9 cellular contexts compared by ENCODE assay signal in the genomic region with DNA sequence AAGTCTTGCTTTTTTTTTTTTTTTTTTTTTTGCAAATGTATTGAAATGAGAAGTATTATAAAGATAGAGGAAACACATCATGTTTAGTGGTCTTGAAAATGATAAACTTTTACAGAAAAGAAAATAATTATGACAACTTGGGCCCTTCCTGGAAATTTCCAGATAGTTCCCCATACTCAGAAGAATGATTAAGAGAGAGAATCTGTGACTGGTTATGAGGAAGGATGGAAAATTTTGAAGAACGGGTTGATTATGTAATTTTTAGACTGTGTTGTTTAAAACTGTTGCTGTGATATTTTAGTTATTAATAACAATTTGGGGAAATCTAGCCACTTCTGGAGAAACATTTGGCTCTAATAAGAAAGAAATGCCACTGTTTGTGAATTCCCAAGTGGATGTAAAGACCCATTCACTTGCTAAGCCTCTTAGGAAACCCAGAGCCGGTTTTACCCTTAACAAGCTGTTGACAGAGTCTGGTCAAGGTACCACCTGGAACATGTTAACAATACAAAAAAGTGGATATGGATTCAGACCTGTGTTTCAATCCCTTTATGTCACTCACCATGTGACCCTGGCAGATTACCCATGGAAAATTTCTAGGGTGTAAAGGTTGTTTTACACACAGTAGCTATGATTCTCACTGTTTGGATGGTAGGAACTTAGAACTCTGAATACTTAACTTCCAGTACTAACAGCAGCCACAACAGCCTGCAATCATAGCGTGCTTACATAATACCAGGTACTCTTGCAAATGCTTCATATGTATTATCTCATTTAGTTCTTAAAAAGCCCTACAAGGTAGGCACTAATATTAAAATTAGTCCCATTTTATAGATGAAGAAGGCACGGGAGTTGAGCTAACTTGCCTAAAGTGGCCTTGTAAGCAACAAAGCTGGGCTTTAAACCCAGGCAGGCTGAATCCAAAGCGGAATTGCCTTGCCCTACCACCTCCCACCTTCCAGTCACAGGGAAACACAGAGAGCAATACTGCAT. TPM values are rescaled to one million over a fixed set of nuclear protein-coding genes. Genes with fewer than 3 reads are reported as not detected.
DNase-seq lines count a peak whose midpoint lies in the region; TF ChIP-seq lines count a peak whose summit lies in the region.
"Had no signal": no experiment of that assay in that cellular context is flagged by ENCODE, and none has a peak within 500 bp of the region (broad histone marks: within the 10 kb centered on the region; RNA-seq: fewer than 3 reads in every experiment).

No MANE protein-coding gene starts in this region.

- H2BK12ac ChIP-seq in H9 (ENCODE audit: insufficient read length, low read depth, low read length): no peak overlapping the region

- no peak overlapping the region for H2BK5ac ChIP-seq in H9 (ENCODE audit: insufficient read length, low read length)

- no peak overlapping the region for H3K9ac ChIP-seq in H9 (ENCODE audit: extremely low read depth, insufficient read length, low read length)

- no peak overlapping the region for H4K5ac ChIP-seq in H9 (ENCODE audit: insufficient read length, low read depth, low read length)

- H4K20me1 ChIP-seq in H9 (ENCODE audit: control insufficient read depth, insufficient read depth, insufficient read length): no peaks in the 10 kb centered on the region

- H3K18ac ChIP-seq in H9 (ENCODE audit: insufficient read length, low read depth, low read length): no peak overlapping the region

- H3K36me3 Mint-ChIP-seq in nephron (ENCODE audit: low read depth) (peaks cover 48% of the 10 kb centered on the region), H9 (ENCODE audit: insufficient read depth in 1 of 3, low read depth in 3 of 3) (peaks cover 2 to 24% (median 11%) of the 10 kb centered on the region in 3 experiments; a peak in 6 of 7 replicates)

- no peak overlapping the region for H3K4me2 ChIP-seq in H9 (ENCODE audit: insufficient read depth, insufficient read length, low read length)

- H3K9me3 ChIP-seq in H9 (ENCODE audit: control insufficient read depth, low read depth, low read length): peaks cover 5% of the 10 kb centered on the region

- no peak overlapping the region for H3T11ph ChIP-seq in H9 (ENCODE audit: low read length)

- no peak overlapping the region for H2AK5ac ChIP-seq in H9 (ENCODE audit: insufficient read length, low read length)

- H4K8ac ChIP-seq in H9 (replicated peaks; ENCODE audit: insufficient read length, low read depth, low read length): no peak overlapping the region

- H3K56ac ChIP-seq in H9 (ENCODE audit: insufficient read length, low read depth, low read length): no peak overlapping the region

- peaks cover 17% of the 10 kb centered on the region for H3K4me1 Mint-ChIP-seq in nephron
- H3K4me1 Mint-ChIP-seq in H9: peaks cover 28 to 30% of the 10 kb centered on the region in 2 experiments

- H2BK15ac ChIP-seq in H9 (ENCODE audit: low read depth, low read length): no peak overlapping the region

- H3K27ac ChIP-seq in cingulate gyrus (ENCODE audit: low read depth, low read length): peak overlapping the region; percentile 55
- H3K27ac ChIP-seq in H9 (ENCODE audit: insufficient read length, low read depth, low read length): no peak overlapping the region

- no peak overlapping the region for H2BK20ac ChIP-seq in H9 (ENCODE audit: low read depth, low read length, poor library complexity, severe bottlenecking)

- H3K27me3 Mint-ChIP-seq in nephron (ENCODE audit: low read depth): no peaks in the 10 kb centered on the region
- H3K27me3 Mint-ChIP-seq in H9 (ENCODE audit: low read depth): peaks cover 17% of the 10 kb centered on the region

- no peaks in the 10 kb centered on the region for H3K23me2 ChIP-seq in H9 (ENCODE audit: insufficient read length, low read depth, low read length, poor library complexity, severe bottlenecking)

- DNase-seq in AG20443 (ENCODE audit: low spot score) (peak; percentile 31), HCEC 1CT (peak; percentile 40), SW480 (ENCODE audit: low spot score) (no peak), H9 (no peak), dedifferentiated amniotic fluid mesenchymal stem cell (ENCODE audit: extremely low spot score) (no peak)
- DNase-seq in central memory CD4-positive, alpha-beta T cell: no peak

- H3K4ac ChIP-seq in H9 (ENCODE audit: low read depth, low read length): no peak overlapping the region

- no peak overlapping the region for H3K14ac ChIP-seq in H9 (ENCODE audit: insufficient read depth, low read length)

- no peaks in the 10 kb centered on the region for H3K79me1 ChIP-seq in H9 (ENCODE audit: insufficient read depth, low read depth, low read length, poor library complexity, severe bottlenecking)

- H3K23ac ChIP-seq in H9 (ENCODE audit: insufficient read length, low read depth, low read length): no peak overlapping the region

- 0 out of 2 replicates have a peak, but pooled peaks cover 2% of the 10 kb centered on the region for H3K4me1 ChIP-seq in H9 (ENCODE audit: insufficient read depth, low read length)

- H2AFZ ChIP-seq in H9 (ENCODE audit: low read length): no peak overlapping the region

- TF ChIP-seq CTCF in nephron (IDR thresholded peaks at IDR 0.05; ENCODE audit: unreplicated experiment in 3 of 3) (no peak), H9 (conservative IDR thresholded peaks at IDR 0.05) (no peak)

- no peaks in the 10 kb centered on the region; the same call in 1 of the 2 replicates for H3K27me3 ChIP-seq in H9 (ENCODE audit: insufficient read depth, low read length)

- H3K4me3 Mint-ChIP-seq in nephron (peak overlapping the region in 2 of 3 experiments; percentile 73 to 84), H9 (no peak overlapping the region)

- WGBS in H9 (ENCODE audit: extremely low coverage, insufficient read length, low lambda C conversion rate): 100% methylated on average over 1 of the region's 5 CpGs

- H3K27ac Mint-ChIP-seq in nephron (peak overlapping the region; percentile 42 to 74 (median 57)), H9 (peak overlapping the region in 1 of 3 experiments; percentile 29; a peak in 1 of 7 replicates)
- H3K27ac Mint-ChIP-seq: activated T-helper 2 cell treated with anti-CD3 and anti-CD28 coated beads, Interferon-gamma antibody, Interleukin-2, Interleukin-4, amounts not matched to agents 10 μg/mL and 5 μg/mL and 100 μg/mL, durations not matched to agents 14 hours and 24 hours and 36 hours had no signal

- H2BK120ac ChIP-seq in H9 (ENCODE audit: low read depth, low read length, poor library complexity, severe bottlenecking): no peak overlapping the region

- H3K9me3 Mint-ChIP-seq in nephron (peaks cover 15% of the 10 kb centered on the region), H9 (peaks cover 12% of the 10 kb centered on the region in 2 experiments)

- no peak overlapping the region for H4K91ac ChIP-seq in H9 (ENCODE audit: insufficient read length, low read depth, low read length)

- H3K79me2 ChIP-seq in H9 (ENCODE audit: insufficient read depth, low read length): no peaks in the 10 kb centered on the region

RNA-seq across cellular contexts. Expression of a gene that starts 32.0 kb away (rescaled TPM):
- total RNA-seq in H9 (2021): 12.7 and 14.6 TPM in 2 replicates

Comparison
In these comparisons a context has a peak if more than half of its experiments do, and no peak if none do; other contexts are left out.
1. DNase-seq: peak in AG20443 (single experiment) and HCEC 1CT (single experiment); none in central memory CD4-positive, alpha-beta T cell (single experiment), SW480 (single experiment), H9 (single experiment) and dedifferentiated amniotic fluid mesenchymal stem cell (single experiment).
2. H3K4me3 Mint-ChIP-seq: peak in nephron (2 of 3); none in H9 (0 of 2).